ENCODE assay signal across 8 cellular contexts in genomic region chr13:113862191-113862765, GRCh38. TPM values are rescaled to one million over a fixed set of nuclear protein-coding genes. Genes with fewer than 3 reads are reported as not detected.
DNase-seq lines count a peak whose midpoint lies in the region; ATAC-seq, FAIRE-seq and TF ChIP-seq lines count a peak whose summit lies in the region.

No MANE protein-coding gene starts in this region.

- TF ChIP-seq CTCF in bronchial epithelial cell (IDR thresholded peaks at IDR 0.05; ENCODE audit: insufficient read depth, low read length, severe bottlenecking) (no peak), upper lobe of left lung (IDR thresholded peaks at IDR 0.05) (no peak)

- H3K9me3 ChIP-seq in mesenchymal stem cell (ENCODE audit: control insufficient read depth, low read length) (no peaks in the 10 kb centered on the region), upper lobe of left lung (no peaks in the 10 kb centered on the region)

- H3K4me3 Mint-ChIP-seq in activated T-cell treated with anti-CD3 and anti-CD28 coated beads, Interleukin-2, amount 50 U/mL, for 24 hours = peak overlapping the region; percentile 59

- no peaks in the 10 kb centered on the region for H3K36me3 Mint-ChIP-seq in activated T-cell treated with anti-CD3 and anti-CD28 coated beads, Interleukin-2, amount 50 U/mL, for 24 hours (ENCODE audit: low read depth)

- no peak overlapping the region for H4K8ac ChIP-seq in mesenchymal stem cell (ENCODE audit: low read length)

- peak overlapping the region in 1 of 2 experiments; percentile 3 for H2BK12ac ChIP-seq in mesenchymal stem cell (ENCODE audit: low read length in 2 of 2)

- DNase-seq in activated T-cell treated with anti-CD3 and anti-CD28 coated beads, Interleukin-2, amount 50 U/mL, for 24 hours = peak; percentile 20
- DNase-seq in activated T-cell treated with anti-CD3 and anti-CD28 coated beads for 4 hours (no peak), bronchial epithelial cell (ENCODE audit: low read depth) (no peak), mesenchymal stem cell (peak; percentile 73), upper lobe of left lung (peak in 1 of 2 donors; percentile 66), NCI-H1105 treated with DMSO at 0.1 percent for 48 hours (lab: John Stamatoyannopoulos, UW) (no peak), cerebellar cortex (ENCODE audit: low spot score) (no peak), NCI-H748 treated with DMSO at 0.1 percent for 48 hours (lab: John Stamatoyannopoulos, UW) (no peak)

- no peak overlapping the region for H2BK5ac ChIP-seq in mesenchymal stem cell (ENCODE audit: low read depth, low read length, poor library complexity, severe bottlenecking)

- H3K4me3 ChIP-seq in bronchial epithelial cell (ENCODE audit: low read depth, low read length) = peak overlapping the region; percentile 66
- H3K4me3 ChIP-seq in mesenchymal stem cell (ENCODE audit: insufficient read depth in 1 of 2, low read depth in 1 of 2, low read length in 2 of 2) = peak overlapping the region; percentile 41 to 93
- peak overlapping the region in 3 of 4 donors; percentile 81 to 86 (median 86) for H3K4me3 ChIP-seq in upper lobe of left lung

- no peak for ATAC-seq in upper lobe of left lung (ENCODE audit: low FRiP score in 2 of 2)

- H2AFZ ChIP-seq in mesenchymal stem cell (ENCODE audit: low read depth, low read length) = no peak overlapping the region

- H3K27me3 ChIP-seq in bronchial epithelial cell (ENCODE audit: control insufficient read depth, insufficient read depth, low read length) = no peaks in the 10 kb centered on the region
- H3K27me3 ChIP-seq in mesenchymal stem cell (ENCODE audit: control insufficient read depth in 1 of 2, insufficient read depth in 1 of 2, low read length in 2 of 2) = no peaks in the 10 kb centered on the region
- peaks cover 0 to 12% (median 0%) of the 10 kb centered on the region in 4 donors for H3K27me3 ChIP-seq in upper lobe of left lung

- H3K4ac ChIP-seq in mesenchymal stem cell (ENCODE audit: low read depth in 1 of 2, low read length in 2 of 2) = no peak overlapping the region

- peak overlapping the region; percentile 12 for H4K91ac ChIP-seq in mesenchymal stem cell (ENCODE audit: low read length)

- no peak overlapping the region for H3K27ac Mint-ChIP-seq in activated T-cell treated with anti-CD3 and anti-CD28 coated beads, Interleukin-2, amount 50 U/mL, for 24 hours

- H3K79me1 ChIP-seq in mesenchymal stem cell (replicated peaks; ENCODE audit: low read length, poor library complexity, severe bottlenecking) = peaks cover 4% of the 10 kb centered on the region

- peak overlapping the region; percentile 87 for H3K4me2 ChIP-seq in mesenchymal stem cell (ENCODE audit: low read length, poor library complexity, severe bottlenecking)

- no peak for FAIRE-seq in bronchial epithelial cell (lab: Jason Lieb, UNC)

- H3K9me3 Mint-ChIP-seq in activated T-cell treated with anti-CD3 and anti-CD28 coated beads, Interleukin-2, amount 50 U/mL, for 24 hours = peaks cover 8% of the 10 kb centered on the region

- peak overlapping the region; percentile 85 for H3K9ac ChIP-seq in mesenchymal stem cell (ENCODE audit: low read length)

- TF ChIP-seq POLR2A in upper lobe of left lung (IDR thresholded peaks at IDR 0.05) = no peak

- H3K18ac ChIP-seq in mesenchymal stem cell (ENCODE audit: low read depth in 1 of 2, low read length in 2 of 2) = peak overlapping the region; percentile 49 to 58

- H3K36me3 ChIP-seq in bronchial epithelial cell (ENCODE audit: control insufficient read depth, insufficient read depth, low read length) (peaks cover 5% of the 10 kb centered on the region), mesenchymal stem cell (ENCODE audit: control insufficient read depth in 1 of 2, insufficient read depth in 2 of 2, low read depth in 1 of 2, low read length in 2 of 2) (peaks cover 32 to 34% of the 10 kb centered on the region in 2 experiments), upper lobe of left lung (no peaks in the 10 kb centered on the region)

- no peak overlapping the region for H3K23ac ChIP-seq in mesenchymal stem cell (ENCODE audit: low read length in 2 of 2)

- peaks cover 42% of the 10 kb centered on the region for H3K27me3 Mint-ChIP-seq in activated T-cell treated with anti-CD3 and anti-CD28 coated beads, Interleukin-2, amount 50 U/mL, for 24 hours

- H3K27ac ChIP-seq in mesenchymal stem cell (ENCODE audit: low read length, poor library complexity, severe bottlenecking) = peak overlapping the region; percentile 85
- H3K27ac ChIP-seq in upper lobe of left lung = peak overlapping the region; percentile 83 to 91 (median 88)

- no peak for TF ChIP-seq EP300 in upper lobe of left lung (IDR thresholded peaks at IDR 0.05)

- WGBS in mesenchymal stem cell = 67% methylated on average over 21 of the region's 21 CpGs
- 77 to 84% methylated on average over 12 to 21 of the region's 21 CpGs for WGBS in upper lobe of left lung, 2 donors

- H3K4me1 ChIP-seq in mesenchymal stem cell (ENCODE audit: control insufficient read depth, insufficient read depth, low read depth, low read length) (peaks cover 33% of the 10 kb centered on the region), upper lobe of left lung (peaks cover 32 to 58% (median 38%) of the 10 kb centered on the region in 4 donors)

- no peak overlapping the region for H2BK120ac ChIP-seq in mesenchymal stem cell (ENCODE audit: low read depth, low read length)

- H3K4me1 Mint-ChIP-seq in activated T-cell treated with anti-CD3 and anti-CD28 coated beads, Interleukin-2, amount 50 U/mL, for 24 hours (ENCODE audit: low read depth) = peaks cover 10% of the 10 kb centered on the region

- H2BK15ac ChIP-seq in mesenchymal stem cell (ENCODE audit: low read depth, poor library complexity, severe bottlenecking) = peak overlapping the region; percentile 53

- peak overlapping the region in 1 of 2 experiments; percentile 8 for H3K14ac ChIP-seq in mesenchymal stem cell (ENCODE audit: low read length in 2 of 2)

- no peak overlapping the region for H2AK5ac ChIP-seq in mesenchymal stem cell (ENCODE audit: low read length, severe bottlenecking)

RNA-seq across cellular contexts. Expression of gene GAS6, which starts 1.6 kb away (rescaled TPM):
- 41.3 and 70.0 TPM in 2 replicates for total RNA-seq in bronchial epithelial cell
- polyA plus RNA-seq in mesenchymal stem cell (2013, experiment 1 of 2) = 126 TPM
- polyA plus RNA-seq in mesenchymal stem cell (2013, experiment 2 of 2) = 127 TPM
- total RNA-seq in upper lobe of left lung = 100 to 1,000 TPM; 129 to 299 (median 180) TPM

Comparison
In these comparisons a context has a peak if more than half of its experiments do, and no peak if none do; other contexts are left out.
1. DNase-seq: peak in activated T-cell treated with anti-CD3 and anti-CD28 coated beads, Interleukin-2, amount 50 U/mL, for 24 hours (single experiment) and mesenchymal stem cell (single experiment); none in activated T-cell treated with anti-CD3 and anti-CD28 coated beads for 4 hours (single experiment), bronchial epithelial cell (single experiment), NCI-H1105 treated with DMSO at 0.1 percent for 48 hours (single experiment), cerebellar cortex (single experiment) and NCI-H748 treated with DMSO at 0.1 percent for 48 hours (single experiment).
2. Peak in every context shown above with its lines, with median percentiles within 50 percentile points of each other: H3K4me3 ChIP-seq.